ENCODE assay signal across 10 cellular contexts in the genomic region with DNA sequence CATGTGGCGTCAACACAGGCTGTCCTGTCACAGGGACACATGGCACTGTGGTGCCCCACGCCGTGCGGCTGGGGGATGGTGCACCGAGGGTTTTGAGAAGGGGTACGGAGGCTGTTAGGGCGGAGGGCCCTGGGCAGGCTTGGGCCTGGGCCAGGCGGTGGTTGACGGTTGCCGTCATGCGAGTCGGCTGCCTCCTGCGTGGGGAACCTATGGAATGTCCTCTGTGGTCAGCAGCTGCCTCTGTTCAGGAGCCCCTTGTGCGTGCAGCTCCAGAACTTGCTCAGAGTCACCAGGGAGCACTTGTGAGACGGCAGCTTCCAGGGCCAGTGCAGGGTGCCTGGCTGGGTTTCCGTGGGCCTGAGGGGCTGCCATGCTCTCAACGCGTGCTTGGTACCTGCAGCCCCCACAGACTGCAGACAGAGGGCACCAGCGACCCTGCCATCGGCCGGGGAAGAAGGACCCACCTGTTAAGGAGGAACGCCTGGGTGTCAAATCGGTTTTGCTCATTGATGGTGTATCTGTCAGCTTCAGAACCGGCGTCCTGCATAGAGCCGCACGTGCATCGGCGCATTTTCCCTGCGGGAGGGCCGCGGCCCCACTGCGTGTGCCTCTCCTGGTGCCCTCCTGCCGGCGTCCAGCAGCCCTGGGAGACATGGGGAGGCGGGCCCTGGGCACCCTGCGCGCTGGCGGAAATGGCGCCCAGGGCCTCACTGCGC. TPM values are rescaled to one million over a fixed set of nuclear protein-coding genes. Genes with fewer than 3 reads are reported as not detected.
DNase-seq lines count a peak whose midpoint lies in the region; ATAC-seq, FAIRE-seq and TF ChIP-seq lines count a peak whose summit lies in the region.
"Had no signal": no experiment of that assay in that cellular context is flagged by ENCODE, and none has a peak within 500 bp of the region (broad histone marks: within the 10 kb centered on the region; RNA-seq: fewer than 3 reads in every experiment).

No MANE protein-coding gene starts in this region.

- no peak for FAIRE-seq in RCC 7860 (lab: Jason Lieb, UNC)

- no peaks in the 10 kb centered on the region for H3K4me1 ChIP-seq in CD8-positive, alpha-beta memory T cell (ENCODE audit: insufficient read depth, low read length)

- DNase-seq in CD8-positive, alpha-beta memory T cell: peak; percentile 17 to 64 (median 25)
- peak; percentile 28 for DNase-seq in GM20000 (ENCODE audit: low spot score)
- peak in 2 of 3 donors; percentile 12 to 24 for DNase-seq in immature natural killer cell
- no peak for DNase-seq in CD1c-positive myeloid dendritic cell (ENCODE audit: extremely low spot score)
- DNase-seq in RCC 7860 (ENCODE audit: low spot score): no peak
- DNase-seq in stimulated activated naive B cell treated with anti-CD40 and anti-IgM and Interleukin-4, amounts not matched to agents 10 μg/mL and 1 μg/mL and 100 μg/mL, for 72 hours: no peak
- DNase-seq: NCI-H1417, retina had no signal

- no peak overlapping the region for H3K4me3 ChIP-seq in CD8-positive, alpha-beta memory T cell (ENCODE audit: low read length)

- no peaks in the 10 kb centered on the region for H3K9me3 Mint-ChIP-seq in CD8-positive, alpha-beta memory T cell
- no peaks in the 10 kb centered on the region for H3K9me3 Mint-ChIP-seq in immature natural killer cell
- H3K9me3 Mint-ChIP-seq in stimulated activated naive B cell treated with anti-CD40 and anti-IgM and Interleukin-4, amounts not matched to agents 10 μg/mL and 1 μg/mL and 100 μg/mL, for 72 hours: peaks cover 0 to 2% of the 10 kb centered on the region in 2 donors

- H3K36me3 Mint-ChIP-seq in CD8-positive, alpha-beta memory T cell: peaks cover 0 to 52% (median 5%) of the 10 kb centered on the region in 3 donors
- peaks cover 0 to 15% (median 9%) of the 10 kb centered on the region in 3 donors for H3K36me3 Mint-ChIP-seq in immature natural killer cell
- H3K36me3 Mint-ChIP-seq in stimulated activated naive B cell treated with anti-CD40 and anti-IgM and Interleukin-4, amounts not matched to agents 10 μg/mL and 1 μg/mL and 100 μg/mL, for 72 hours: peaks cover 73 to 74% of the 10 kb centered on the region in 2 donors

- H3K27me3 ChIP-seq in CD8-positive, alpha-beta memory T cell (ENCODE audit: insufficient read depth, low read length, poor library complexity, severe bottlenecking): no peaks in the 10 kb centered on the region

- H3K27ac ChIP-seq in CD8-positive, alpha-beta memory T cell (ENCODE audit: low read depth, low read length): no peak overlapping the region
- no peak overlapping the region for H3K27ac ChIP-seq in VCaP

- no peak overlapping the region for H3K4me3 Mint-ChIP-seq in CD8-positive, alpha-beta memory T cell
- H3K4me3 Mint-ChIP-seq in immature natural killer cell: no peak overlapping the region
- no peak overlapping the region for H3K4me3 Mint-ChIP-seq in stimulated activated naive B cell treated with anti-CD40 and anti-IgM and Interleukin-4, amounts not matched to agents 10 μg/mL and 1 μg/mL and 100 μg/mL, for 72 hours

- CTCF ChIA-PET in CD8-positive, alpha-beta memory T cell (lab: Charles Lee): interaction anchor here (1.0 to 2.8 kb wide), 4 partner anchors 9 to 155 kb away, joined by 3 to 18 read pairs (median 5); a partner anchor contains a TSS

- H3K27me3 Mint-ChIP-seq in CD8-positive, alpha-beta memory T cell: no peaks in the 10 kb centered on the region
- H3K27me3 Mint-ChIP-seq in immature natural killer cell (ENCODE audit: low read depth in 3 of 3): peaks cover 0 to 4% (median 0%) of the 10 kb centered on the region in 3 donors
- no peaks in the 10 kb centered on the region for H3K27me3 Mint-ChIP-seq in stimulated activated naive B cell treated with anti-CD40 and anti-IgM and Interleukin-4, amounts not matched to agents 10 μg/mL and 1 μg/mL and 100 μg/mL, for 72 hours

- H3K4me1 Mint-ChIP-seq in CD8-positive, alpha-beta memory T cell: no peaks in the 10 kb centered on the region
- no peaks in the 10 kb centered on the region for H3K4me1 Mint-ChIP-seq in immature natural killer cell
- peaks cover 0 to 11% of the 10 kb centered on the region in 2 donors for H3K4me1 Mint-ChIP-seq in stimulated activated naive B cell treated with anti-CD40 and anti-IgM and Interleukin-4, amounts not matched to agents 10 μg/mL and 1 μg/mL and 100 μg/mL, for 72 hours

- H3K27ac Mint-ChIP-seq in CD8-positive, alpha-beta memory T cell: no peak overlapping the region
- H3K27ac Mint-ChIP-seq in immature natural killer cell: no peak overlapping the region
- H3K27ac Mint-ChIP-seq in stimulated activated naive B cell treated with anti-CD40 and anti-IgM and Interleukin-4, amounts not matched to agents 10 μg/mL and 1 μg/mL and 100 μg/mL, for 72 hours: no peak overlapping the region

- H3K9me3 ChIP-seq in CD8-positive, alpha-beta memory T cell (ENCODE audit: low read length): no peaks in the 10 kb centered on the region

- TF ChIP-seq CTCF in GM20000 (IDR thresholded peaks at IDR 0.05; ENCODE audit: extremely low read depth, missing control alignments) (no peak), VCaP (conservative IDR thresholded peaks at IDR 0.05) (peak; percentile 47)

- H3K36me3 ChIP-seq in CD8-positive, alpha-beta memory T cell (ENCODE audit: insufficient read depth, low read length): peaks cover 9% of the 10 kb centered on the region

- POLR2A ChIA-PET in CD8-positive, alpha-beta memory T cell (lab: Charles Lee): no interaction called here

- ATAC-seq in stimulated activated naive B cell treated with anti-CD40 and anti-IgM and Interleukin-4, amounts not matched to agents 10 μg/mL and 1 μg/mL and 100 μg/mL, for 72 hours (replicated peaks): no peak

RNA-seq across cellular contexts. Expression of a gene that starts 10.0 kb away (rescaled TPM):
- total RNA-seq in CD8-positive, alpha-beta memory T cell: 10 to 100 TPM; 22.9 to 23.4 TPM
- polyA plus RNA-seq in CD8-positive, alpha-beta memory T cell: 5.7 TPM
- polyA plus RNA-seq in immature natural killer cell: 1 to 10 TPM in 2 of 3 donors, under 1 TPM in 1; 0.49 to 2.9 (median 1.5) TPM

RNA-seq across cellular contexts. Expression of a gene that starts 22.6 kb away (rescaled TPM):
- total RNA-seq in CD8-positive, alpha-beta memory T cell: 10 to 100 TPM; 44.4 to 48.4 TPM
- 19.5 TPM for polyA plus RNA-seq in CD8-positive, alpha-beta memory T cell
- polyA plus RNA-seq in immature natural killer cell: 1 to 10 TPM; 6.9 to 7.9 (median 7.7) TPM

RNA-seq across cellular contexts. Expression of a gene that starts 37.8 kb away (rescaled TPM):
- 100 to 1,000 TPM; 131 to 134 TPM for total RNA-seq in CD8-positive, alpha-beta memory T cell
- polyA plus RNA-seq in CD8-positive, alpha-beta memory T cell: 41.1 TPM
- 10 to 100 TPM; 43.8 to 60.3 (median 51.0) TPM for polyA plus RNA-seq in immature natural killer cell

RNA-seq across cellular contexts. Expression of a gene that starts 52.2 kb away (rescaled TPM):
- total RNA-seq in CD8-positive, alpha-beta memory T cell: under 1 TPM in 1 of 2 experiments, not detected in 1; 0.16 TPM
- not detected for polyA plus RNA-seq in CD8-positive, alpha-beta memory T cell
- not detected for polyA plus RNA-seq in immature natural killer cell
- total RNA-seq: lung microvascular endothelial cell had no signal

Comparison
In these comparisons a context has a peak if more than half of its experiments do, and no peak if none do; other contexts are left out.
1. DNase-seq: peak in CD8-positive, alpha-beta memory T cell (5 of 5), GM20000 (single experiment) and immature natural killer cell (2 of 3); none in CD1c-positive myeloid dendritic cell (single experiment), RCC 7860 (single experiment) and stimulated activated naive B cell treated with anti-CD40 and anti-IgM and Interleukin-4, amounts not matched to agents 10 μg/mL and 1 μg/mL and 100 μg/mL, for 72 hours (single experiment).